ENCODE assay signal across 16 cellular contexts in genomic region chr11:27467181-27467913, GRCh38. TPM values are rescaled to one million over a fixed set of nuclear protein-coding genes. Genes with fewer than 3 reads are reported as not detected.
A peak's percentile ranks its signal among the peaks of the same experiment; 100 is the strongest.
DNase-seq lines count a peak whose midpoint lies in the region; FAIRE-seq and TF ChIP-seq lines count a peak whose summit lies in the region.
"Had no signal": no experiment of that assay in that cellular context is flagged by ENCODE, and none has a peak within 500 bp of the region (broad histone marks: within the 10 kb centered on the region; RNA-seq: fewer than 3 reads in every experiment).

No MANE protein-coding gene starts in this region.

- H3K4me1 ChIP-seq in kidney (ENCODE audit: control insufficient read depth in 1 of 2, insufficient read depth in 1 of 2, low read depth in 1 of 2, low read length in 2 of 2) (peaks cover 14 to 20% of the 10 kb centered on the region in 2 donors), trophoblast cell (ENCODE audit: control insufficient read depth in 1 of 2, insufficient read depth in 2 of 2, low read length in 2 of 2) (peaks cover 5 to 13% of the 10 kb centered on the region in 2 experiments), uterus (peaks cover 0 to 6% of the 10 kb centered on the region in 2 donors)

- peaks cover 9% of the 10 kb centered on the region for H3K79me2 ChIP-seq in trophoblast cell (ENCODE audit: control insufficient read depth, insufficient read depth, low read length, poor library complexity)

- no peak overlapping the region for H4K91ac ChIP-seq in trophoblast cell (ENCODE audit: low read depth, low read length)

- H3K4me3 ChIP-seq in kidney (ENCODE audit: low read length in 2 of 2) (peak overlapping the region; percentile 28 to 79), trophoblast cell (ENCODE audit: low read depth, low read length) (no peak overlapping the region), uterus (no peak overlapping the region)
- H3K4me3 ChIP-seq: vagina had no signal

- H3K9me3 Mint-ChIP-seq in Calu3 (ENCODE audit: low read depth, unreplicated experiment) (no peaks in the 10 kb centered on the region), brain (no peaks in the 10 kb centered on the region)
- H3K9me3 Mint-ChIP-seq: CD4-positive, alpha-beta T cell had no signal

- H3K27ac ChIP-seq in kidney (ENCODE audit: low read depth in 2 of 2, low read length in 2 of 2) (peak overlapping the region; percentile 82 to 84), trophoblast cell (ENCODE audit: low read depth, low read length) (no peak overlapping the region), uterus (no peak overlapping the region)
- H3K27ac ChIP-seq: vagina had no signal

- H3K4me3 Mint-ChIP-seq in Calu3 (ENCODE audit: low read depth, unreplicated experiment) (peak overlapping the region; percentile 88), brain (peak overlapping the region in 3 of 5 experiments; percentile 31 to 93 (median 86))
- H3K4me3 Mint-ChIP-seq: CD4-positive, alpha-beta T cell had no signal

- TF ChIP-seq POLR2A in uterus (IDR thresholded peaks at IDR 0.05) = no peak

- H3K9me3 ChIP-seq in kidney (ENCODE audit: control insufficient read depth in 1 of 2, low read length in 2 of 2) (no peaks in the 10 kb centered on the region), trophoblast cell (ENCODE audit: insufficient read depth, low read depth, low read length) (no peaks in the 10 kb centered on the region), uterus (no peaks in the 10 kb centered on the region)
- H3K9me3 ChIP-seq: vagina had no signal

- no peak overlapping the region for H4K12ac ChIP-seq in trophoblast cell (ENCODE audit: low read depth, low read length)

- no peak overlapping the region for H3K18ac ChIP-seq in trophoblast cell (ENCODE audit: low read length)

- H3K14ac ChIP-seq in trophoblast cell (ENCODE audit: low read length) = no peak overlapping the region

- H3K4me1 Mint-ChIP-seq in Calu3 (ENCODE audit: low read depth, unreplicated experiment) (peaks cover 43% of the 10 kb centered on the region), brain (peaks cover 74% of the 10 kb centered on the region)

- peak; percentile 68 for FAIRE-seq in kidney (lab: Jason Lieb, UNC)
- FAIRE-seq: endometrium had no signal

- H3K4me2 ChIP-seq in trophoblast cell (ENCODE audit: low read length) = no peak overlapping the region

- no peak overlapping the region for H2BK12ac ChIP-seq in trophoblast cell (ENCODE audit: low read length)

- peak overlapping the region; percentile 82 for H3K4ac ChIP-seq in trophoblast cell (ENCODE audit: low read depth, low read length)

- H2AK5ac ChIP-seq in trophoblast cell (ENCODE audit: low read length) = no peak overlapping the region

- no TSS peak for BruUV-seq in Calu3 (replicated peaks; lab: Mats Ljungman, UMichigan)

- H3K79me1 ChIP-seq in trophoblast cell (ENCODE audit: low read length) = peaks cover 7% of the 10 kb centered on the region

- H3K36me3 ChIP-seq in kidney (ENCODE audit: control insufficient read depth in 1 of 2, insufficient read depth in 2 of 2, low read length in 2 of 2) (no peaks in the 10 kb centered on the region), trophoblast cell (ENCODE audit: control insufficient read depth in 1 of 2, insufficient read depth in 2 of 2, low read length in 2 of 2) (no peaks in the 10 kb centered on the region), uterus (no peaks in the 10 kb centered on the region)
- H3K36me3 ChIP-seq: vagina had no signal

- H2BK120ac ChIP-seq in trophoblast cell (ENCODE audit: insufficient read depth, low read length, poor library complexity) = no peak overlapping the region

- H3K27me3 Mint-ChIP-seq in Calu3 (ENCODE audit: unreplicated experiment) (no peaks in the 10 kb centered on the region), brain (peaks cover 80% of the 10 kb centered on the region)

- no peak overlapping the region for H3K23ac ChIP-seq in trophoblast cell (ENCODE audit: low read length)

- DNase-seq in Calu3 (no peak), kidney (no peak), trophoblast cell (no peak), cerebellar nuclear complex (lab: John Stamatoyannopoulos, UW) (no peak), NAMALWA (ENCODE audit: low spot score) (no peak), uterus (no peak)
- DNase-seq in activated CD8-positive, alpha-beta memory T cell treated with anti-CD3 and anti-CD28 coated beads, Interleukin-2, amount 50 U/mL, for 48 hours = no peak
- DNase-seq: activated CD4-positive, alpha-beta T cell treated with anti-CD3 and anti-CD28 coated beads, Interleukin-2, amount 50 U/mL, for 4 hours; CD4-positive, alpha-beta T cell; midbrain; NCI-H1930; stimulated activated naive CD4-positive, alpha-beta T cell; T-helper 9 cell had no signal

- no peaks in the 10 kb centered on the region for H3K27me3 ChIP-seq in trophoblast cell (ENCODE audit: insufficient read depth, low read length)
- H3K27me3 ChIP-seq in uterus = no peaks in the 10 kb centered on the region
- H3K27me3 ChIP-seq: vagina had no signal

- CTCF ChIA-PET in Calu3 (lab: Charles Lee) = interaction anchor here (1.3 kb wide), 1 partner anchor 71 kb away, joined by 4 read pairs; no protein-coding TSS in a partner anchor

- H3K36me3 Mint-ChIP-seq in Calu3 (ENCODE audit: insufficient read depth, unreplicated experiment) = peaks cover 35% of the 10 kb centered on the region
- H3K36me3 Mint-ChIP-seq in brain = no peaks in the 10 kb centered on the region

- H3K9ac ChIP-seq in kidney (ENCODE audit: low read length in 2 of 2) (peak overlapping the region in 1 of 2 donors; percentile 36), trophoblast cell (ENCODE audit: low read length) (no peak overlapping the region)

- TF ChIP-seq CTCF in Calu3 (IDR thresholded peaks at IDR 0.05; ENCODE audit: unreplicated experiment) (no peak), brain (conservative IDR thresholded peaks at IDR 0.05) (no peak), kidney (IDR thresholded peaks at IDR 0.05; ENCODE audit: borderline replicate concordance, extremely low read depth, insufficient read depth) (no peak), uterus (IDR thresholded peaks at IDR 0.05) (no peak)

- H4K8ac ChIP-seq in trophoblast cell (ENCODE audit: low read depth, low read length) = no peak overlapping the region

- no peak overlapping the region for H2BK5ac ChIP-seq in trophoblast cell (ENCODE audit: low read depth, low read length, poor library complexity)

- intact Hi-C loops in Calu3 (cut with micrococcal nuclease; ENCODE audit: unreplicated experiment) = loop anchor here (5.0 kb wide), 1 partner anchor 35 kb away; no protein-coding TSS in a partner anchor
- intact Hi-C loops in kidney (cut with DNase I) = no loop called here
- intact Hi-C loops in uterus (cut with DNase I; ENCODE audit: low total_unique reads) = no loop called here

- no peak overlapping the region for H2AFZ ChIP-seq in trophoblast cell (ENCODE audit: insufficient read depth, low read length, poor library complexity)

- no CpG with 5 or more reads among the region's 13 CpGs for WGBS in trophoblast cell (ENCODE audit: extremely low coverage, insufficient coverage, insufficient read length)

- H3K27ac Mint-ChIP-seq in Calu3 (ENCODE audit: unreplicated experiment) (peak overlapping the region; percentile 96), brain (peak overlapping the region in 3 of 5 experiments; percentile 51 to 92 (median 70))
- H3K27ac Mint-ChIP-seq: CD4-positive, alpha-beta T cell had no signal

RNA-seq across cellular contexts. Expression of gene LGR4, which starts 5.2 kb away (rescaled TPM):
- total RNA-seq in Calu3 (2022) (50.0 and 51.4 TPM in 2 replicates), kidney (109 TPM), uterus (10 to 100 TPM in 3 of 4 donors, 1 to 10 TPM in 1; 9.4 to 57.9 (median 16.1) TPM)
- polyA plus RNA-seq in brain (ENCODE audit: insufficient read depth, low read depth, low replicate concordance) (6.3 TPM), kidney (ENCODE audit: insufficient read depth, low read depth, low replicate concordance) (22.7 TPM)
- 56.6 and 59.1 TPM in 2 replicates for polyA plus RNA-seq in trophoblast cell (2013)

RNA-seq across cellular contexts. Expression of gene LIN7C, which starts 39.2 kb away (rescaled TPM):
- 43.7 and 46.4 TPM in 2 replicates for total RNA-seq in Calu3 (2022)
- 2.5 TPM for polyA plus RNA-seq in brain (ENCODE audit: insufficient read depth, low read depth, low replicate concordance)
- 37.8 TPM for total RNA-seq in kidney
- polyA plus RNA-seq in kidney (ENCODE audit: insufficient read depth, low read depth, low replicate concordance) = 9.1 TPM
- 15.4 and 15.9 TPM in 2 replicates for polyA plus RNA-seq in trophoblast cell (2013)
- 10 to 100 TPM; 11.8 to 98.0 (median 45.5) TPM for total RNA-seq in uterus

Comparison
In these comparisons a context has a peak if more than half of its experiments do, and no peak if none do; other contexts are left out.
1. H3K27ac ChIP-seq: peak in kidney (2 of 2); none in trophoblast cell (single experiment) and uterus (0 of 2).
2. H3K4me3 ChIP-seq: peak in kidney (2 of 2); none in trophoblast cell (single experiment) and uterus (0 of 2).